Comparison of ENCODE assay signal across 8 cellular contexts in the genomic region with DNA sequence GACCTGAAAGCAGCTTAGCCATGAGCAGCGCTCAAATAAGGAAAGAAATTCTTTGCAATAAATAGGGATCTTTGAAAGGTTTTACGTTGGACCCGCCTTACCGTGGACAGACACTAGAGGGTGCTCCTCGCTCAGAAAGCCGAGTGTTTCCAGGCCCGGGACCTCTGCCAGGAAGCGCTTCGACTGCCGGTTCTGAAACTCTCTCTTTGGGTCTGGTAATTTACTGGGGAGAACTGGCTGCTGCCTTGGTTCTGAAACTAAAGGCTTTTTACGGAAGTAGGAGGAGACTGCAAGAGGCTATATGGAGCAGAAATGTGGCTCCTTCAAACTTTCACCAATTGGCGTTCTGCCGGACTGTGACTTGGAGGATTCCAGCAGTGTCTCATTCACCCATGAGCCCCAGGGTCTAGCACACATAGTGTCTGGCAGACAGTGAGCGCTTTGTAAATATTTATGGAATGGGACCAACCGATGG. TPM values are rescaled to one million over a fixed set of nuclear protein-coding genes. Genes with fewer than 3 reads are reported as not detected.
DNase-seq lines count a peak whose midpoint lies in the region; ATAC-seq, FAIRE-seq and TF ChIP-seq lines count a peak whose summit lies in the region.

No MANE protein-coding gene starts in this region.

- no peaks in the 10 kb centered on the region for H3K9me3 ChIP-seq in duodenal mucosa (ENCODE audit: control insufficient read depth in 1 of 2, low read length in 2 of 2)
- H3K9me3 ChIP-seq in lower lobe of right lung: no peaks in the 10 kb centered on the region

- ATAC-seq in lower lobe of right lung: peak; percentile 86 to 88
- ATAC-seq in HG02763 (IDR thresholded peaks at IDR 0.05; ENCODE audit: unreplicated experiment): no peak

- FAIRE-seq in A204.1 (lab: Jason Lieb, UNC): peak; percentile 94

- peak overlapping the region; percentile 48 to 69 for H3K4me3 ChIP-seq in duodenal mucosa (ENCODE audit: low read depth in 1 of 2, low read length in 2 of 2)
- peak overlapping the region; percentile 36 for H3K4me3 ChIP-seq in lower lobe of right lung

- peak overlapping the region in 1 of 2 donors; percentile 0 for H3K9ac ChIP-seq in duodenal mucosa (ENCODE audit: low read depth in 1 of 2, low read length in 2 of 2)

- TF ChIP-seq CTCF in GM13977 (IDR thresholded peaks at IDR 0.05; ENCODE audit: extremely low read depth, insufficient read depth, missing control alignments) (peak; percentile 80), lower lobe of right lung (IDR thresholded peaks at IDR 0.05) (peak; percentile 88)

- H3K4me1 ChIP-seq in duodenal mucosa (ENCODE audit: control insufficient read depth in 1 of 2, insufficient read depth in 2 of 2, low read length in 2 of 2) (no peaks in the 10 kb centered on the region), lower lobe of right lung (peaks cover 5% of the 10 kb centered on the region)

- H3K27me3 ChIP-seq in duodenal mucosa (ENCODE audit: control insufficient read depth in 1 of 2, insufficient read depth in 2 of 2, low read length in 2 of 2) (peaks cover 11 to 15% of the 10 kb centered on the region in 2 donors), lower lobe of right lung (ENCODE audit: low read depth) (peaks cover 35% of the 10 kb centered on the region)

- peak; percentile 69 for DNase-seq in GM13977 (ENCODE audit: low spot score)
- DNase-seq in NCI-H345 treated with DMSO at 0.1 percent for 48 hours (lab: John Stamatoyannopoulos, UW; ENCODE audit: unreplicated experiment): peak; percentile 24
- DNase-seq in activated CD4-positive, alpha-beta T cell treated with anti-CD3 and anti-CD28 coated beads, Interleukin-2, amount 50 U/mL, for 4 hours: peak; percentile 64 to 71
- DNase-seq in lower lobe of right lung: peak; percentile 83
- peak; percentile 74 for DNase-seq in stimulated activated CD4-positive, alpha-beta T cell treated with anti-CD3 and anti-CD28 coated beads, Interleukin-4, amount 100 ng/mL, for 24 hours

- intact Hi-C loops in lower lobe of right lung (cut with DNase I): no loop called here

- no peaks in the 10 kb centered on the region for H3K36me3 ChIP-seq in duodenal mucosa (ENCODE audit: control insufficient read depth in 1 of 2, insufficient read depth in 2 of 2, low read length in 2 of 2)
- no peaks in the 10 kb centered on the region for H3K36me3 ChIP-seq in lower lobe of right lung

- H3K27ac ChIP-seq in duodenal mucosa (ENCODE audit: low read depth, low read length): no peak overlapping the region
- H3K27ac ChIP-seq in lower lobe of right lung: no peak overlapping the region

- in situ Hi-C loops in GM13977 (cut with MboI; ENCODE audit: low pct_unique_long_range_greater_than_20kb, low sequenced_read_pairs, unreplicated experiment): no loop called here

RNA-seq across cellular contexts. Expression of a gene that starts 45.6 kb away (rescaled TPM):
- total RNA-seq in lower lobe of right lung: not detected

RNA-seq across cellular contexts. Expression of a gene that starts 50.6 kb away (rescaled TPM):
- not detected for total RNA-seq in lower lobe of right lung

RNA-seq across cellular contexts. Expression of a gene that starts 51.3 kb away (rescaled TPM):
- total RNA-seq in lower lobe of right lung: not detected

RNA-seq across cellular contexts. Expression of a gene that starts 56.6 kb away (rescaled TPM):
- 0.21 TPM for total RNA-seq in lower lobe of right lung

RNA-seq across cellular contexts. Expression of a gene that starts 56.8 kb away (rescaled TPM):
- total RNA-seq in lower lobe of right lung: not detected

Comparison
In these comparisons a context has a peak if more than half of its experiments do, and no peak if none do; other contexts are left out.
1. DNase-seq: peak in every context shown above with its lines; median percentile 83 in lower lobe of right lung; 74 in stimulated activated CD4-positive, alpha-beta T cell treated with anti-CD3 and anti-CD28 coated beads, Interleukin-4, amount 100 ng/mL, for 24 hours; 69 in GM13977; 68 in activated CD4-positive, alpha-beta T cell treated with anti-CD3 and anti-CD28 coated beads, Interleukin-2, amount 50 U/mL, for 4 hours; 24 in NCI-H345 treated with DMSO at 0.1 percent for 48 hours.